ENCODE assay signal across 8 cellular contexts in genomic region chr1:187051618-187052232, GRCh38.
DNase-seq lines count a peak whose midpoint lies in the region; ATAC-seq lines count a peak whose summit lies in the region.

No MANE protein-coding gene starts in this region.

- CTCF ChIA-PET in activated CD4-positive, alpha-beta memory T cell treated with anti-CD3 and anti-CD28 coated beads for 36 hours (lab: Charles Lee): interaction anchor here (0.6 to 1.0 kb wide), 7 partner anchors 11 to 1360 kb away, joined by 3 read pairs; no protein-coding TSS in a partner anchor
- CTCF ChIA-PET in activated CD4-positive, alpha-beta memory T cell treated with anti-CD3 and anti-CD28 coated beads, Interleukin-2, amount 10 ng/mL, durations not matched to agents 7 days and 5 days (lab: Charles Lee): interaction anchor here (0.7 to 1.5 kb wide), 7 partner anchors 10 to 443 kb away, joined by 3 to 7 read pairs (median 4); no protein-coding TSS in a partner anchor

- H3K4me1 Mint-ChIP-seq in activated CD4-positive, alpha-beta memory T cell treated with anti-CD3 and anti-CD28 coated beads for 36 hours (ENCODE audit: low read depth): peaks cover 5% of the 10 kb centered on the region
- H3K4me1 Mint-ChIP-seq in activated CD4-positive, alpha-beta memory T cell treated with anti-CD3 and anti-CD28 coated beads, Interleukin-2, amount 10 ng/mL, durations not matched to agents 7 days and 5 days: no peaks in the 10 kb centered on the region

- H3K4me3 Mint-ChIP-seq in activated CD4-positive, alpha-beta memory T cell treated with anti-CD3 and anti-CD28 coated beads for 36 hours: no peak overlapping the region
- no peak overlapping the region for H3K4me3 Mint-ChIP-seq in activated CD4-positive, alpha-beta memory T cell treated with anti-CD3 and anti-CD28 coated beads, Interleukin-2, amount 10 ng/mL, durations not matched to agents 7 days and 5 days

- H3K27me3 Mint-ChIP-seq in activated CD4-positive, alpha-beta memory T cell treated with anti-CD3 and anti-CD28 coated beads for 36 hours: no peaks in the 10 kb centered on the region
- H3K27me3 Mint-ChIP-seq in activated CD4-positive, alpha-beta memory T cell treated with anti-CD3 and anti-CD28 coated beads, Interleukin-2, amount 10 ng/mL, durations not matched to agents 7 days and 5 days: no peaks in the 10 kb centered on the region

- intact Hi-C loops in activated CD4-positive, alpha-beta memory T cell treated with anti-CD3 and anti-CD28 coated beads for 36 hours (cut with micrococcal nuclease): no loop called here

- no peaks in the 10 kb centered on the region for H3K36me3 Mint-ChIP-seq in activated CD4-positive, alpha-beta memory T cell treated with anti-CD3 and anti-CD28 coated beads for 36 hours
- H3K36me3 Mint-ChIP-seq in activated CD4-positive, alpha-beta memory T cell treated with anti-CD3 and anti-CD28 coated beads, Interleukin-2, amount 10 ng/mL, durations not matched to agents 7 days and 5 days (ENCODE audit: low read depth): no peaks in the 10 kb centered on the region

- peak; percentile 47 for ATAC-seq in GM19468 (IDR thresholded peaks at IDR 0.05; ENCODE audit: extremely low read depth, unreplicated experiment)
- ATAC-seq in HG03442 (IDR thresholded peaks at IDR 0.05; ENCODE audit: unreplicated experiment): peak; percentile 84

- POLR2A ChIA-PET in activated CD4-positive, alpha-beta memory T cell treated with anti-CD3 and anti-CD28 coated beads for 36 hours (lab: Charles Lee): no interaction called here
- POLR2A ChIA-PET in activated CD4-positive, alpha-beta memory T cell treated with anti-CD3 and anti-CD28 coated beads, Interleukin-2, amount 10 ng/mL, durations not matched to agents 7 days and 5 days (lab: Charles Lee): no interaction called here

- H3K9me3 Mint-ChIP-seq in activated CD4-positive, alpha-beta memory T cell treated with anti-CD3 and anti-CD28 coated beads for 36 hours: no peaks in the 10 kb centered on the region
- H3K9me3 Mint-ChIP-seq in activated CD4-positive, alpha-beta memory T cell treated with anti-CD3 and anti-CD28 coated beads, Interleukin-2, amount 10 ng/mL, durations not matched to agents 7 days and 5 days: no peaks in the 10 kb centered on the region

- H3K27ac Mint-ChIP-seq in activated CD4-positive, alpha-beta memory T cell treated with anti-CD3 and anti-CD28 coated beads for 36 hours: no peak overlapping the region
- no peak overlapping the region for H3K27ac Mint-ChIP-seq in activated CD4-positive, alpha-beta memory T cell treated with anti-CD3 and anti-CD28 coated beads, Interleukin-2, amount 10 ng/mL, durations not matched to agents 7 days and 5 days

- peak; percentile 12 for DNase-seq in activated CD4-positive, alpha-beta memory T cell treated with anti-CD3 and anti-CD28 coated beads for 36 hours
- DNase-seq in activated CD4-positive, alpha-beta memory T cell treated with anti-CD3 and anti-CD28 coated beads, Interleukin-2, amount 10 ng/mL, durations not matched to agents 7 days and 5 days: no peak
- DNase-seq in NCI-H748 (lab: John Stamatoyannopoulos, UW; ENCODE audit: unreplicated experiment): peak; percentile 63
- peak; percentile 80 for DNase-seq in cerebellar cortex (ENCODE audit: low spot score)
- peak; percentile 74 for DNase-seq in myocyte (ENCODE audit: low read depth)
- no peak for DNase-seq in KG1 (lab: John Stamatoyannopoulos, UW)

Comparison
In these comparisons a context has a peak if more than half of its experiments do, and no peak if none do; other contexts are left out.
1. DNase-seq: peak in activated CD4-positive, alpha-beta memory T cell treated with anti-CD3 and anti-CD28 coated beads for 36 hours (single experiment), NCI-H748 (single experiment), cerebellar cortex (single experiment) and myocyte (single experiment); none in activated CD4-positive, alpha-beta memory T cell treated with anti-CD3 and anti-CD28 coated beads, Interleukin-2, amount 10 ng/mL, durations not matched to agents 7 days and 5 days (single experiment) and KG1 (single experiment).